In the genomic region with DNA sequence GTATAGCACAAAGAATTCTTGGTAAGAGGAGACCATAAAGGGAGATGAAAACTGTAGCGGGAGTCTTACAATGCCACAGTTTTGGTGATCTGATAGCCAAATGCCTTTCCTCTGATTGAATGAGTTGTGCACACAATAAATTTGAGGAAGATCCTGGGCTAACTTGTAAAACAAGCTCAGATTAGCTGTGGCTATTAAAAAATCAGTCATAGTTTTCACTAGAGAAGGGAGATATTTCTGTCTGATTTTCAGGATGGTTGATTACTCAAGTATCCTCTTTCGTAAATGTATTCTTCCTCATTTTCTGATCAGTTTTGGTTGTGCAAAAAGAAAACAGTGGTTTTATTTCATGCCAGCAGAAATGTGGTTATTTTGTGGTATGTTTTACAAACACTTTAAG, we compare ENCODE assay signal across 19 cellular contexts.
DNase-seq lines count a peak whose midpoint lies in the region; ATAC-seq lines count a peak whose summit lies in the region.
"Had no signal": no experiment of that assay in that cellular context is flagged by ENCODE, and none has a peak within 500 bp of the region (broad histone marks: within the 10 kb centered on the region; RNA-seq: fewer than 3 reads in every experiment).

No MANE protein-coding gene starts in this region.

- H3K4me1 ChIP-seq in ACC112 (ENCODE audit: control insufficient read depth, insufficient read depth, low read length, unreplicated experiment), result peaks cover 20% of the 10 kb centered on the region

- H3K79me2 ChIP-seq in ACC112 (ENCODE audit: control insufficient read depth, insufficient read depth, low read length, unreplicated experiment), result no peaks in the 10 kb centered on the region

- ATAC-seq in GM18861 (IDR thresholded peaks at IDR 0.05; ENCODE audit: unreplicated experiment), result no peak
- ATAC-seq: activated CD8-positive, alpha-beta T cell treated with anti-CD3 and anti-CD28 coated beads for 36 hours; left cardiac atrium; naive thymus-derived CD8-positive, alpha-beta T cell had no signal

- in situ Hi-C loops in KBM-7 (cut with MboI; ENCODE audit: low pct_unique_long_range_greater_than_20kb, low sequenced_read_pairs), result loop anchor here (25.0 kb wide), 2 partner anchors 122 to 403 kb away; no protein-coding TSS in a partner anchor

- H3K4me3 ChIP-seq in ACC112 (ENCODE audit: low read depth, low read length), result 0 out of 2 replicates have a peak overlapping the region, but pooled peaks have one; percentile 7

- H3K27me3 ChIP-seq in ACC112 (ENCODE audit: insufficient read depth, low read length), result no peaks in the 10 kb centered on the region

- peak overlapping the region; percentile 75 for H2AFZ ChIP-seq in ACC112 (ENCODE audit: low read length, unreplicated experiment)

- DNase-seq in KBM-7 (peak; percentile 26), SIG-M5 (lab: John Stamatoyannopoulos, UW) (peak; percentile 63), foreskin melanocyte (peak; percentile 35), NCI-H1105 (lab: John Stamatoyannopoulos, UW) (no peak), GM19240 (ENCODE audit: insufficient read length, low spot score) (no peak), D341Med (ENCODE audit: low spot score) (no peak)
- DNase-seq: activated CD8-positive, alpha-beta T cell treated with anti-CD3 and anti-CD28 coated beads for 36 hours; aorta; COR-L47; erythroblast; hippocampal formation; left cardiac atrium; naive thymus-derived CD8-positive, alpha-beta T cell; NCI-H1417 treated with DMSO at 0.1 percent for 48 hours; retina; RPMI8226; stimulated activated CD4-positive, alpha-beta T cell treated with anti-CD3 and anti-CD28 coated beads, Interleukin-2, amount 100 ng/mL, for 24 hours had no signal

- no peaks in the 10 kb centered on the region for H3K36me3 ChIP-seq in ACC112 (ENCODE audit: insufficient read depth, low read length)

- H3K27ac ChIP-seq in ACC112 (ENCODE audit: low read depth, low read length), result peak overlapping the region; percentile 62

Comparison
In these comparisons a context has a peak if more than half of its experiments do, and no peak if none do; other contexts are left out.
1. DNase-seq: peak in KBM-7 (single experiment), SIG-M5 (single experiment) and foreskin melanocyte (single experiment); none in NCI-H1105 (single experiment), GM19240 (single experiment) and D341Med (single experiment).